Comparison of ENCODE assay signal across 29 cellular contexts in genomic region chr14:103089386-103090335, GRCh38. TPM values are rescaled to one million over a fixed set of nuclear protein-coding genes. Genes with fewer than 3 reads are reported as not detected.
"Had no signal": no experiment of that assay in that cellular context is flagged by ENCODE, and none has a peak within 500 bp of the region (broad histone marks: within the 10 kb centered on the region; RNA-seq: fewer than 3 reads in every experiment).

No MANE protein-coding gene starts in this region.

- H3K36me3 ChIP-seq: adrenal gland had no signal

- H3K4me3 ChIP-seq: adrenal gland had no signal

- H3K9me3 ChIP-seq: adrenal gland had no signal

- DNase-seq: activated CD4-positive, alpha-beta T cell treated with anti-CD3 and anti-CD28 coated beads for 48 hours; activated CD4-positive, alpha-beta T cell treated with anti-CD3 and anti-CD28 coated beads, Interleukin-2, amount 50 U/mL, for 4 hours; activated CD4-positive, CD25-positive, alpha-beta regulatory T cell treated with anti-CD3 and anti-CD28 coated beads, Interleukin-2, amount 50 U/mL, for 72 hours; activated CD8-positive, alpha-beta memory T cell treated with anti-CD3 and anti-CD28 coated beads, Interleukin-2, amount 50 U/mL, for 48 hours; activated CD8-positive, alpha-beta T cell treated with anti-CD3 and anti-CD28 coated beads, Interleukin-2, amount 10 ng/mL, durations not matched to agents 7 days and 5 days; activated naive CD4-positive, alpha-beta T cell treated with anti-CD3 and anti-CD28 coated beads, Interleukin-2, amount 50 U/mL, for 16 hours; activated naive CD8-positive, alpha-beta T cell treated with anti-CD3 and anti-CD28 coated beads, Interleukin-2, amount 10 ng/mL, durations not matched to agents 7 days and 5 days; activated T-cell treated with anti-CD3 and anti-CD28 coated beads, Interleukin-2, amount 50 U/mL, for 1 hour; adrenal gland; anterior cingulate cortex; cerebellar nuclear complex; NCI-H1048; NCI-H146; NCI-H187 treated with DMSO at 0.1 percent for 48 hours; NCI-H2171 treated with DMSO at 0.1 percent for 48 hours; NCI-H226; NCI-H526 treated with DMSO at 0.1 percent for 48 hours; NCI-H82; NK-92 treated with Interleukin-12 subunit alpha and Interleukin-12 subunit beta, amount 100 ng/mL, for 24 hours; OCI-M1; SHP77 treated with DMSO at 0.1 percent for 48 hours had no signal

- H3K27ac ChIP-seq: adrenal gland, RWPE1 had no signal

- ATAC-seq: activated CD8-positive, alpha-beta T cell treated with anti-CD3 and anti-CD28 coated beads, Interleukin-2, amount 10 ng/mL, durations not matched to agents 7 days and 5 days; Panc1; WTC11 had no signal

RNA-seq across cellular contexts. Expression of gene EXOC3L4, which starts 4.9 kb away (rescaled TPM):
- total RNA-seq: activated CD8-positive, alpha-beta T cell treated with anti-CD3 and anti-CD28 coated beads, Interleukin-2, amount 10 ng/mL, durations not matched to agents 7 days and 5 days; activated naive CD8-positive, alpha-beta T cell treated with anti-CD3 and anti-CD28 coated beads, Interleukin-2, amount 10 ng/mL, durations not matched to agents 7 days and 5 days; M059J; SK-MEL-5 had no signal

RNA-seq across cellular contexts. Expression of gene LBHD2, which starts 5.7 kb away (rescaled TPM):
- total RNA-seq: activated CD8-positive, alpha-beta T cell treated with anti-CD3 and anti-CD28 coated beads, Interleukin-2, amount 10 ng/mL, durations not matched to agents 7 days and 5 days; activated naive CD8-positive, alpha-beta T cell treated with anti-CD3 and anti-CD28 coated beads, Interleukin-2, amount 10 ng/mL, durations not matched to agents 7 days and 5 days; adrenal gland; cardiac septum; LHCN-M2; M059J; NCI-H460; SK-MEL-5; WTC11 had no signal
- polyA plus RNA-seq: adrenal gland had no signal

RNA-seq across cellular contexts. Expression of gene TNFAIP2, which starts 33.6 kb away (rescaled TPM):
- total RNA-seq: SK-MEL-5 had no signal
